Comparison of ENCODE assay signal across 2 cellular contexts in the genomic region with DNA sequence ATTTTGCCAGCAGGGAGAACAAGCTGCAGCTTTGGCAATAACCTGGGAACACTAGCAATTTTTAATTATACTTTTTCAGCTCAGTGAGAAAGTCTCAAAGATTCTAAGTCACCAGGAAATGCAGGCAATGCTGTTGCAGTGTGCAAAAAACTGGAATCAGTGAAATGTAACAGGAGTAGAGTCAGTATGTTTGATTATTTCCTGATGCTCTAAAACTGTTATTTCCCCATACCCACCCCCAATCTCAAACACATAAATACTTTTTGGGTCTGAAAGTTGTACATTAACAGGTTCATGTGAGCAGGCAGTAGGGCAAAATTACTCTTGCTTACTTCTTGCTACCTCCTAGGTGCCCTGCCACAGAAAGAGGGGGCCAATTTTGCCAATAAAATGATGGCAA.
TF ChIP-seq lines count a peak whose summit lies in the region.

No MANE protein-coding gene starts in this region.

TF ChIP-seq in A549, 52 proteins besides CTCF, POLR2A, EP300 and RAD21:
- TF ChIP-seq, protein P1, sequence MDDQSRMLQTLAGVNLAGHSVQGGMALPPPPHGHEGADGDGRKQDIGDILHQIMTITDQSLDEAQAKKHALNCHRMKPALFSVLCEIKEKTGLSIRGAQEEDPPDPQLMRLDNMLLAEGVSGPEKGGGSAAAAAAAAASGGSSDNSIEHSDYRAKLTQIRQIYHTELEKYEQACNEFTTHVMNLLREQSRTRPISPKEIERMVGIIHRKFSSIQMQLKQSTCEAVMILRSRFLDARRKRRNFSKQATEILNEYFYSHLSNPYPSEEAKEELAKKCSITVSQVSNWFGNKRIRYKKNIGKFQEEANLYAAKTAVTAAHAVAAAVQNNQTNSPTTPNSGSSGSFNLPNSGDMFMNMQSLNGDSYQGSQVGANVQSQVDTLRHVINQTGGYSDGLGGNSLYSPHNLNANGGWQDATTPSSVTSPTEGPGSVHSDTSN (IDR thresholded peaks at IDR 0.05): no peak
- TF ChIP-seq FOXS1 (CRISPR knock-in tag; IDR thresholded peaks at IDR 0.05): no peak
- TF ChIP-seq, protein P2, sequence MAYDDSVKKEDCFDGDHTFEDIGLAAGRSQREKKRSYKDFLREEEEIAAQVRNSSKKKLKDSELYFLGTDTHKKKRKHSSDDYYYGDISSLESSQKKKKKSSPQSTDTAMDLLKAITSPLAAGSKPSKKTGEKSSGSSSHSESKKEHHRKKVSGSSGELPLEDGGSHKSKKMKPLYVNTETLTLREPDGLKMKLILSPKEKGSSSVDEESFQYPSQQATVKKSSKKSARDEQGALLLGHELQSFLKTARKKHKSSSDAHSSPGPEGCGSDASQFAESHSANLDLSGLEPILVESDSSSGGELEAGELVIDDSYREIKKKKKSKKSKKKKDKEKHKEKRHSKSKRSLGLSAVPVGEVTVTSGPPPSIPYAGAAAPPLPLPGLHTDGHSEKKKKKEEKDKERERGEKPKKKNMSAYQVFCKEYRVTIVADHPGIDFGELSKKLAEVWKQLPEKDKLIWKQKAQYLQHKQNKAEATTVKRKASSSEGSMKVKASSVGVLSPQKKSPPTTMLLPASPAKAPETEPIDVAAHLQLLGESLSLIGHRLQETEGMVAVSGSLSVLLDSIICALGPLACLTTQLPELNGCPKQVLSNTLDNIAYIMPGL (CRISPR knock-in tag; IDR thresholded peaks at IDR 0.05; ENCODE audit: borderline replicate concordance): no peak
- no peak for TF ChIP-seq SREBF2 (IDR thresholded peaks at IDR 0.05)
- TF ChIP-seq, protein P3, sequence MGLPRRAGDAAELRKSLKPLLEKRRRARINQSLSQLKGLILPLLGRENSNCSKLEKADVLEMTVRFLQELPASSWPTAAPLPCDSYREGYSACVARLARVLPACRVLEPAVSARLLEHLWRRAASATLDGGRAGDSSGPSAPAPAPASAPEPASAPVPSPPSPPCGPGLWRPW (IDR thresholded peaks at IDR 0.05): no peak
- TF ChIP-seq RFX5 (IDR thresholded peaks at IDR 0.05): no peak
- no peak for TF ChIP-seq CHD4 (IDR thresholded peaks at IDR 0.05; ENCODE audit: borderline replicate concordance)
- no peak for TF ChIP-seq RCOR1 (IDR thresholded peaks at IDR 0.05; ENCODE audit: low read depth, low read length)
- TF ChIP-seq, protein P4, sequence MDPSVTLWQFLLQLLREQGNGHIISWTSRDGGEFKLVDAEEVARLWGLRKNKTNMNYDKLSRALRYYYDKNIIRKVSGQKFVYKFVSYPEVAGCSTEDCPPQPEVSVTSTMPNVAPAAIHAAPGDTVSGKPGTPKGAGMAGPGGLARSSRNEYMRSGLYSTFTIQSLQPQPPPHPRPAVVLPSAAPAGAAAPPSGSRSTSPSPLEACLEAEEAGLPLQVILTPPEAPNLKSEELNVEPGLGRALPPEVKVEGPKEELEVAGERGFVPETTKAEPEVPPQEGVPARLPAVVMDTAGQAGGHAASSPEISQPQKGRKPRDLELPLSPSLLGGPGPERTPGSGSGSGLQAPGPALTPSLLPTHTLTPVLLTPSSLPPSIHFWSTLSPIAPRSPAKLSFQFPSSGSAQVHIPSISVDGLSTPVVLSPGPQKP (IDR thresholded peaks at IDR 0.05; ENCODE audit: low read depth, low read length): no peak
- TF ChIP-seq CBX8 (IDR thresholded peaks at IDR 0.05): no peak
- no peak for TF ChIP-seq TP53 (CRISPR knock-in tag; IDR thresholded peaks at IDR 0.05)
- TF ChIP-seq POLR2AphosphoS2 (conservative IDR thresholded peaks at IDR 0.05; ENCODE audit: low read length): no peak
- TF ChIP-seq KDM1A (IDR thresholded peaks at IDR 0.05; ENCODE audit: low read depth): no peak
- TF ChIP-seq JUNB (IDR thresholded peaks at IDR 0.05): no peak
- no peak for TF ChIP-seq HDAC2 (IDR thresholded peaks at IDR 0.05)

TF ChIP-seq in GM23338, 12 proteins besides CTCF, POLR2A, EP300 and RAD21 (continued from another document):
- TF ChIP-seq, protein P5, sequence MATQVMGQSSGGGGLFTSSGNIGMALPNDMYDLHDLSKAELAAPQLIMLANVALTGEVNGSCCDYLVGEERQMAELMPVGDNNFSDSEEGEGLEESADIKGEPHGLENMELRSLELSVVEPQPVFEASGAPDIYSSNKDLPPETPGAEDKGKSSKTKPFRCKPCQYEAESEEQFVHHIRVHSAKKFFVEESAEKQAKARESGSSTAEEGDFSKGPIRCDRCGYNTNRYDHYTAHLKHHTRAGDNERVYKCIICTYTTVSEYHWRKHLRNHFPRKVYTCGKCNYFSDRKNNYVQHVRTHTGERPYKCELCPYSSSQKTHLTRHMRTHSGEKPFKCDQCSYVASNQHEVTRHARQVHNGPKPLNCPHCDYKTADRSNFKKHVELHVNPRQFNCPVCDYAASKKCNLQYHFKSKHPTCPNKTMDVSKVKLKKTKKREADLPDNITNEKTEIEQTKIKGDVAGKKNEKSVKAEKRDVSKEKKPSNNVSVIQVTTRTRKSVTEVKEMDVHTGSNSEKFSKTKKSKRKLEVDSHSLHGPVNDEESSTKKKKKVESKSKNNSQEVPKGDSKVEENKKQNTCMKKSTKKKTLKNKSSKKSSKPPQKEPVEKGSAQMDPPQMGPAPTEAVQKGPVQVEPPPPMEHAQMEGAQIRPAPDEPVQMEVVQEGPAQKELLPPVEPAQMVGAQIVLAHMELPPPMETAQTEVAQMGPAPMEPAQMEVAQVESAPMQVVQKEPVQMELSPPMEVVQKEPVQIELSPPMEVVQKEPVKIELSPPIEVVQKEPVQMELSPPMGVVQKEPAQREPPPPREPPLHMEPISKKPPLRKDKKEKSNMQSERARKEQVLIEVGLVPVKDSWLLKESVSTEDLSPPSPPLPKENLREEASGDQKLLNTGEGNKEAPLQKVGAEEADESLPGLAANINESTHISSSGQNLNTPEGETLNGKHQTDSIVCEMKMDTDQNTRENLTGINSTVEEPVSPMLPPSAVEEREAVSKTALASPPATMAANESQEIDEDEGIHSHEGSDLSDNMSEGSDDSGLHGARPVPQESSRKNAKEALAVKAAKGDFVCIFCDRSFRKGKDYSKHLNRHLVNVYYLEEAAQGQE (IDR thresholded peaks at IDR 0.05; ENCODE audit: unreplicated experiment): no peak
- TF ChIP-seq JUNB (IDR thresholded peaks at IDR 0.05; ENCODE audit: unreplicated experiment) (no peak), CREB1 (CRISPR knock-in tag; IDR thresholded peaks at IDR 0.05; ENCODE audit: low read depth) (no peak), POLR2AphosphoS5 (IDR thresholded peaks at IDR 0.05; ENCODE audit: low read depth) (no peak), ZNF331 (CRISPR knock-in tag; IDR thresholded peaks at IDR 0.05; ENCODE audit: low read depth) (no peak), EZH2phosphoT487 (IDR thresholded peaks at IDR 0.05; ENCODE audit: unreplicated experiment) (no peak), EZH2 (IDR thresholded peaks at IDR 0.05; ENCODE audit: low read depth, unreplicated experiment) (no peak)
- TF ChIP-seq, protein P6, sequence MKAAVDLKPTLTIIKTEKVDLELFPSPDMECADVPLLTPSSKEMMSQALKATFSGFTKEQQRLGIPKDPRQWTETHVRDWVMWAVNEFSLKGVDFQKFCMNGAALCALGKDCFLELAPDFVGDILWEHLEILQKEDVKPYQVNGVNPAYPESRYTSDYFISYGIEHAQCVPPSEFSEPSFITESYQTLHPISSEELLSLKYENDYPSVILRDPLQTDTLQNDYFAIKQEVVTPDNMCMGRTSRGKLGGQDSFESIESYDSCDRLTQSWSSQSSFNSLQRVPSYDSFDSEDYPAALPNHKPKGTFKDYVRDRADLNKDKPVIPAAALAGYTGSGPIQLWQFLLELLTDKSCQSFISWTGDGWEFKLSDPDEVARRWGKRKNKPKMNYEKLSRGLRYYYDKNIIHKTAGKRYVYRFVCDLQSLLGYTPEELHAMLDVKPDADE (IDR thresholded peaks at IDR 0.05): no peak
- TF ChIP-seq, protein P7, sequence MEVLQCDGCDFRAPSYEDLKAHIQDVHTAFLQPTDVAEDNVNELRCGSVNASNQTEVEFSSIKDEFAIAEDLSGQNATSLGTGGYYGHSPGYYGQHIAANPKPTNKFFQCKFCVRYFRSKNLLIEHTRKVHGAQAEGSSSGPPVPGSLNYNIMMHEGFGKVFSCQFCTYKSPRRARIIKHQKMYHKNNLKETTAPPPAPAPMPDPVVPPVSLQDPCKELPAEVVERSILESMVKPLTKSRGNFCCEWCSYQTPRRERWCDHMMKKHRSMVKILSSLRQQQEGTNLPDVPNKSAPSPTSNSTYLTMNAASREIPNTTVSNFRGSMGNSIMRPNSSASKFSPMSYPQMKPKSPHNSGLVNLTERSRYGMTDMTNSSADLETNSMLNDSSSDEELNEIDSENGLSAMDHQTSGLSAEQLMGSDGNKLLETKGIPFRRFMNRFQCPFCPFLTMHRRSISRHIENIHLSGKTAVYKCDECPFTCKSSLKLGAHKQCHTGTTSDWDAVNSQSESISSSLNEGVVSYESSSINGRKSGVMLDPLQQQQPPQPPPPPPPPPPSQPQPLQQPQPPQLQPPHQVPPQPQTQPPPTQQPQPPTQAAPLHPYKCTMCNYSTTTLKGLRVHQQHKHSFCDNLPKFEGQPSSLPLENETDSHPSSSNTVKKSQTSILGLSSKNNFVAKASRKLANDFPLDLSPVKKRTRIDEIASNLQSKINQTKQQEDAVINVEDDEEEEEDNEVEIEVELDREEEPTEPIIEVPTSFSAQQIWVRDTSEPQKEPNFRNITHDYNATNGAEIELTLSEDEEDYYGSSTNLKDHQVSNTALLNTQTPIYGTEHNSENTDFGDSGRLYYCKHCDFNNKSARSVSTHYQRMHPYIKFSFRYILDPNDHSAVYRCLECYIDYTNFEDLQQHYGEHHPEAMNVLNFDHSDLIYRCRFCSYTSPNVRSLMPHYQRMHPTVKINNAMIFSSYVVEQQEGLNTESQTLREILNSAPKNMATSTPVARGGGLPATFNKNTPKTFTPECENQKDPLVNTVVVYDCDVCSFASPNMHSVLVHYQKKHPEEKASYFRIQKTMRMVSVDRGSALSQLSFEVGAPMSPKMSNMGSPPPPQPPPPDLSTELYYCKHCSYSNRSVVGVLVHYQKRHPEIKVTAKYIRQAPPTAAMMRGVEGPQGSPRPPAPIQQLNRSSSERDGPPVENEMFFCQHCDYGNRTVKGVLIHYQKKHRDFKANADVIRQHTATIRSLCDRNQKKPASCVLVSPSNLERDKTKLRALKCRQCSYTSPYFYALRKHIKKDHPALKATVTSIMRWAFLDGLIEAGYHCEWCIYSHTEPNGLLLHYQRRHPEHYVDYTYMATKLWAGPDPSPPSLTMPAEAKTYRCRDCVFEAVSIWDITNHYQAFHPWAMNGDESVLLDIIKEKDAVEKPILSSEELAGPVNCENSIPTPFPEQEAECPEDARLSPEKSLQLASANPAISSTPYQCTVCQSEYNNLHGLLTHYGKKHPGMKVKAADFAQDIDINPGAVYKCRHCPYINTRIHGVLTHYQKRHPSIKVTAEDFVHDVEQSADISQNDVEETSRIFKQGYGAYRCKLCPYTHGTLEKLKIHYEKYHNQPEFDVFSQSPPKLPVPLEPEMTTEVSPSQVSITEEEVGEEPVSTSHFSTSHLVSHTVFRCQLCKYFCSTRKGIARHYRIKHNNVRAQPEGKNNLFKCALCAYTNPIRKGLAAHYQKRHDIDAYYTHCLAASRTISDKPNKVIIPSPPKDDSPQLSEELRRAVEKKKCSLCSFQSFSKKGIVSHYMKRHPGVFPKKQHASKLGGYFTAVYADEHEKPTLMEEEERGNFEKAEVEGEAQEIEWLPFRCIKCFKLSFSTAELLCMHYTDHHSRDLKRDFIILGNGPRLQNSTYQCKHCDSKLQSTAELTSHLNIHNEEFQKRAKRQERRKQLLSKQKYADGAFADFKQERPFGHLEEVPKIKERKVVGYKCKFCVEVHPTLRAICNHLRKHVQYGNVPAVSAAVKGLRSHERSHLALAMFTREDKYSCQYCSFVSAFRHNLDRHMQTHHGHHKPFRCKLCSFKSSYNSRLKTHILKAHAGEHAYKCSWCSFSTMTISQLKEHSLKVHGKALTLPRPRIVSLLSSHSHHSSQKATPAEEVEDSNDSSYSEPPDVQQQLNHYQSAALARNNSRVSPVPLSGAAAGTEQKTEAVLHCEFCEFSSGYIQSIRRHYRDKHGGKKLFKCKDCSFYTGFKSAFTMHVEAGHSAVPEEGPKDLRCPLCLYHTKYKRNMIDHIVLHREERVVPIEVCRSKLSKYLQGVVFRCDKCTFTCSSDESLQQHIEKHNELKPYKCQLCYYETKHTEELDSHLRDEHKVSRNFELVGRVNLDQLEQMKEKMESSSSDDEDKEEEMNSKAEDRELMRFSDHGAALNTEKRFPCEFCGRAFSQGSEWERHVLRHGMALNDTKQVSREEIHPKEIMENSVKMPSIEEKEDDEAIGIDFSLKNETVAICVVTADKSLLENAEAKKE (CRISPR knock-in tag; IDR thresholded peaks at IDR 0.05): no peak
